9 cellular contexts compared by ENCODE assay signal in the genomic region with DNA sequence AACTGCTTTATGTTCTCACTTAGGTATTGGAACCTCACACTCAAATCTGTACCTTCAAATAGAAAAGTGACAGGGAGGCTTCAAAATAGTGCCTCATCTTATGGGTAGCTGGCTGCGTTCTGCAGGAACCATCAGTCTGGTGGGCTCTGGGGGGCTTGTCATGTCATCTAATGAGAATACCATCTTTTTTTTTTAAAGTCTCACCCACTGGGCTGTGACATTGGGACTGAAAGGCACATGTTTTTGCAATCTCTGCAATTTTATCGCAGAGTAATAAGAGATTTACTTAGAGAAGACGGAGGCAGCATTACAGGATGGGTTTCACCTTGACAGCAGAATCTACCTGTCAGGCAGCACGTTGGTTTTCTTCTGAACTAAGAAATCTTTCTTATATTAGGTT. TPM values are rescaled to one million over a fixed set of nuclear protein-coding genes. Genes with fewer than 3 reads are reported as not detected.
"Had no signal": no experiment of that assay in that cellular context is flagged by ENCODE, and none has a peak within 500 bp of the region (broad histone marks: within the 10 kb centered on the region; RNA-seq: fewer than 3 reads in every experiment).

No MANE protein-coding gene starts in this region.

- ATAC-seq: GM23338 had no signal

- H3K27me3 Mint-ChIP-seq: IgD-negative memory B cell had no signal

- H3K4me1 Mint-ChIP-seq: GM23338, H9, IgD-negative memory B cell had no signal

- FAIRE-seq: H54, HTR-8/SVneo had no signal

- H3K9me3 Mint-ChIP-seq: GM23338, H9, IgD-negative memory B cell had no signal

- H3K4me2 ChIP-seq: GM23338 had no signal

- H3K4me3 Mint-ChIP-seq: GM23338, H9, IgD-negative memory B cell had no signal

- H3K36me3 Mint-ChIP-seq: IgD-negative memory B cell had no signal

- H3K27ac Mint-ChIP-seq: GM23338, H9, IgD-negative memory B cell had no signal

- DNase-seq: H9, HCEC 1CT, KBM-7 had no signal

- H3K4me3 ChIP-seq: GM23338 had no signal

RNA-seq across cellular contexts. Expression of a gene that starts 28.4 kb away (rescaled TPM):
- total RNA-seq: GM23338, H1, H9, HT-29 had no signal
- polyA plus RNA-seq: GM23338, H1, IgD-negative memory B cell had no signal
